Comparison of ENCODE assay signal across 8 cellular contexts in genomic region chr3:46695177-46695961, GRCh38. TPM values are rescaled to one million over a fixed set of nuclear protein-coding genes. Genes with fewer than 3 reads are reported as not detected.
DNase-seq lines count a peak whose midpoint lies in the region; ATAC-seq, FAIRE-seq and TF ChIP-seq lines count a peak whose summit lies in the region.

No MANE protein-coding gene starts in this region.

- no peak for TF ChIP-seq EP300 in A549 (IDR thresholded peaks at IDR 0.05)

- BruUV-seq in HCT116 (replicated peaks; lab: Mats Ljungman, UMichigan), result no TSS peak

- no peak overlapping the region for H3K4me3 Mint-ChIP-seq in stimulated activated memory B cell treated with anti-CD40 and anti-IgM and Interleukin-4, amounts not matched to agents 10 μg/mL and 1 μg/mL and 100 μg/mL, for 72 hours

- H3K4me1 Mint-ChIP-seq in stimulated activated memory B cell treated with anti-CD40 and anti-IgM and Interleukin-4, amounts not matched to agents 10 μg/mL and 1 μg/mL and 100 μg/mL, for 72 hours, result peaks cover 40% of the 10 kb centered on the region

- H3K9me2 ChIP-seq in HCT116 (ENCODE audit: insufficient read depth), result no peaks in the 10 kb centered on the region

- H3K4me2 ChIP-seq in A549 (no peak overlapping the region), HCT116 (ENCODE audit: low read length) (peak overlapping the region; percentile 97; the same call in 1 of the 2 replicates)

- peaks cover 19% of the 10 kb centered on the region for H3K27me3 Mint-ChIP-seq in stimulated activated memory B cell treated with anti-CD40 and anti-IgM and Interleukin-4, amounts not matched to agents 10 μg/mL and 1 μg/mL and 100 μg/mL, for 72 hours

- H3K4me3 ChIP-seq in A549, result no peak overlapping the region
- H3K4me3 ChIP-seq in HCT116 (replicated peaks in 1 of 2; ENCODE audit: low read depth in 1 of 2, low read length in 2 of 2), result no peak overlapping the region
- H3K4me3 ChIP-seq in breast epithelium, result no peak overlapping the region
- H3K4me3 ChIP-seq in kidney epithelial cell (ENCODE audit: low read depth, low read length), result no peak overlapping the region

- peaks cover 27% of the 10 kb centered on the region for H3K4me1 ChIP-seq in A549
- peaks cover 30 to 62% of the 10 kb centered on the region in 2 experiments for H3K4me1 ChIP-seq in HCT116 (ENCODE audit: control insufficient read depth in 1 of 2, insufficient read depth in 2 of 2, low read length in 2 of 2)
- peaks cover 0 to 6% of the 10 kb centered on the region in 2 donors for H3K4me1 ChIP-seq in breast epithelium

- peak; percentile 31 to 40 for DNase-seq in A549 (ENCODE audit: low read depth in 1 of 2, low spot score in 1 of 2)
- no peak for DNase-seq in HCT116 (ENCODE audit: low read depth, low spot score)
- DNase-seq in T-helper 9 cell, result peak; percentile 13
- DNase-seq in breast epithelium (ENCODE audit: low spot score in 2 of 2), result no peak
- no peak for DNase-seq in kidney epithelial cell (ENCODE audit: low read depth)
- no peak for DNase-seq in NCI-H510A treated with DMSO at 0.1 percent for 48 hours (lab: John Stamatoyannopoulos, UW)

- FAIRE-seq in A549 (lab: Jason Lieb, UNC), result no peak

- CTCF ChIA-PET in A549 (lab: Yijun Ruan, JAX), result no interaction called here
- CTCF ChIA-PET in HCT116 (lab: Charles Lee), result interaction anchor here (0.8 to 1.6 kb wide), 2 partner anchors 35 to 207 kb away, joined by 4 read pairs; no protein-coding TSS in a partner anchor

- H3K27ac Mint-ChIP-seq in stimulated activated memory B cell treated with anti-CD40 and anti-IgM and Interleukin-4, amounts not matched to agents 10 μg/mL and 1 μg/mL and 100 μg/mL, for 72 hours, result peak overlapping the region; percentile 13

- H3K36me3 Mint-ChIP-seq in stimulated activated memory B cell treated with anti-CD40 and anti-IgM and Interleukin-4, amounts not matched to agents 10 μg/mL and 1 μg/mL and 100 μg/mL, for 72 hours, result no peaks in the 10 kb centered on the region

- ATAC-seq in A549 (peak; percentile 33 to 48; a peak in 3 of 6 replicates), HCT116 (peak; percentile 35), HG03469 (IDR thresholded peaks at IDR 0.05; ENCODE audit: unreplicated experiment) (no peak)
- no peak for ATAC-seq in stimulated activated memory B cell treated with anti-CD40 and anti-IgM and Interleukin-4, amounts not matched to agents 10 μg/mL and 1 μg/mL and 100 μg/mL, for 72 hours

- H2AFZ ChIP-seq in HCT116 (ENCODE audit: low read depth, low read length, poor library complexity, severe bottlenecking), result no peak overlapping the region

- RAD21 ChIA-PET in HCT116 (lab: Charles Lee; ENCODE audit: low non-redundant PET in 1 of 2, low total read pairs in 2 of 2, uncharacterized antibody in 2 of 2, unreplicated experiment in 2 of 2), result no interaction called here

- H3K9ac ChIP-seq in HCT116 (ENCODE audit: low read length), result no peak overlapping the region

- no peaks in the 10 kb centered on the region for H3K36me3 ChIP-seq in HCT116 (ENCODE audit: control insufficient read depth in 1 of 2, insufficient read depth in 2 of 2, low read length in 2 of 2)
- no peaks in the 10 kb centered on the region for H3K36me3 ChIP-seq in breast epithelium
- no peaks in the 10 kb centered on the region for H3K36me3 ChIP-seq in kidney epithelial cell (ENCODE audit: control insufficient read depth, insufficient read depth, low read length)

- H3K27me3 ChIP-seq in HCT116 (ENCODE audit: insufficient read depth, low read length) (no peaks in the 10 kb centered on the region), breast epithelium (no peaks in the 10 kb centered on the region), kidney epithelial cell (ENCODE audit: control insufficient read depth, insufficient read depth, low read length) (peaks cover under 1% of the 10 kb centered on the region)

- no peak for TF ChIP-seq RAD21 in A549 (conservative IDR thresholded peaks at IDR 0.05 in 1 of 2, IDR thresholded peaks at IDR 0.05 in 1 of 2)
- TF ChIP-seq RAD21 in HCT116 (IDR thresholded peaks at IDR 0.05; ENCODE audit: low read depth), result no peak

- POLR2A ChIA-PET in A549 (lab: Yijun Ruan, JAX), result no interaction called here
- POLR2A ChIA-PET in HCT116 (lab: Charles Lee), result no interaction called here

- H3K9me3 Mint-ChIP-seq in stimulated activated memory B cell treated with anti-CD40 and anti-IgM and Interleukin-4, amounts not matched to agents 10 μg/mL and 1 μg/mL and 100 μg/mL, for 72 hours, result no peaks in the 10 kb centered on the region

- H3K9me3 ChIP-seq in A549 (no peaks in the 10 kb centered on the region), HCT116 (ENCODE audit: control insufficient read depth in 1 of 2, insufficient read depth in 1 of 2, low read depth in 1 of 2, low read length in 2 of 2) (no peaks in the 10 kb centered on the region), breast epithelium (no peaks in the 10 kb centered on the region)

- no peaks in the 10 kb centered on the region for H3K79me2 ChIP-seq in HCT116 (ENCODE audit: insufficient read depth, low read length)

- no peaks in the 10 kb centered on the region for H4K20me1 ChIP-seq in HCT116 (ENCODE audit: insufficient read depth)

- peak; percentile 18; the same call in 1 of the 3 replicates for TF ChIP-seq CTCF in A549 (IDR thresholded peaks at IDR 0.05)
- peak in 2 of 3 experiments; percentile 68 to 75; a peak in 4 of 6 replicates for TF ChIP-seq CTCF in HCT116 (IDR thresholded peaks at IDR 0.05 in 2 of 3, conservative IDR thresholded peaks at IDR 0.05 in 1 of 3; ENCODE audit: borderline replicate concordance in 1 of 3, insufficient read depth in 1 of 3, low read depth in 2 of 3, low read length in 2 of 3)
- peak in 1 of 3 donors; percentile 10 for TF ChIP-seq CTCF in breast epithelium (IDR thresholded peaks at IDR 0.05)
- peak; percentile 31 for TF ChIP-seq CTCF in kidney epithelial cell (IDR thresholded peaks at IDR 0.05; ENCODE audit: insufficient read depth, low read length, poor library complexity, severe bottlenecking)

- H3K27ac ChIP-seq in A549, result no peak overlapping the region
- no peak overlapping the region; the same call in 1 of the 2 replicates for H3K27ac ChIP-seq in HCT116 (ENCODE audit: low read depth, low read length)
- H3K27ac ChIP-seq in breast epithelium, result peak overlapping the region; percentile 3 to 78

- no peak for TF ChIP-seq POLR2A in A549 (IDR thresholded peaks at IDR 0.05; ENCODE audit: low read length)
- TF ChIP-seq POLR2A in HCT116 (IDR thresholded peaks at IDR 0.05; ENCODE audit: borderline replicate concordance, extremely low read depth, insufficient read depth, insufficient read length), result no peak
- no peak for TF ChIP-seq POLR2A in breast epithelium (IDR thresholded peaks at IDR 0.05)

- WGBS in A549 (ENCODE audit: missing lambda C conversion rate), result 78% methylated on average over 5 of the region's 11 CpGs

- intact Hi-C loops in HCT116 (cut with micrococcal nuclease), result no loop called here
- intact Hi-C loops in breast epithelium (cut with DNase I; ENCODE audit: low total_unique reads), result no loop called here

TF ChIP-seq in A549, 52 proteins besides CTCF, POLR2A, EP300 and RAD21 (continues in another document):
- TF ChIP-seq ELK1 (IDR thresholded peaks at IDR 0.05; ENCODE audit: low read depth, low read length), result no peak

TF ChIP-seq in HCT116, 20 proteins besides CTCF, POLR2A, EP300 and RAD21 (continues in another document):
- no peak for TF ChIP-seq ELF1 (IDR thresholded peaks at IDR 0.05; ENCODE audit: borderline replicate concordance, low read depth)

RNA-seq across cellular contexts. Expression of gene ALS2CL, which starts 1.9 kb away (rescaled TPM):
- polyA plus RNA-seq in A549 (2011; rRNA removed), result 2.3 and 3.6 TPM in 2 replicates
- polyA plus RNA-seq in A549 (2012; cell fraction: cytosol; rRNA removed), result 2.2 and 2.3 TPM in 2 replicates
- polyA plus RNA-seq in A549 (2012; cell fraction: nucleus; rRNA removed), result 18.0 and 19.1 TPM in 2 replicates
- 3.3 to 4.0 TPM (median 3.9 TPM) in 3 replicates for polyA plus RNA-seq in A549 (2017; fragmentation: RNase III; extraction: RNeasy Plus Mini Kit Qiagen cat#74134 plus additional on column Dnase treatment)
- 2.3 and 2.8 TPM in 2 replicates for polyA minus RNA-seq in A549 (2011; rRNA and poly(A)+ RNA removed)
- 16.4 TPM for total RNA-seq in HCT116 (2021; ENCODE audit: unreplicated experiment)
- polyA plus RNA-seq in HCT116 (2012), result 20.6 and 24.1 TPM in 2 replicates
- total RNA-seq in breast epithelium, result 10 to 100 TPM in 2 of 3 donors, 1 to 10 TPM in 1; 6.7 to 22.9 (median 20.6) TPM
- 23.7 and 30.9 TPM in 2 replicates for total RNA-seq in kidney epithelial cell

RNA-seq across cellular contexts. Expression of gene TMIE, which starts 5.8 kb away (rescaled TPM):
- 0.12 and 0.21 TPM in 2 replicates for polyA plus RNA-seq in A549 (2011; rRNA removed)
- 0.05 TPM in 1 of 2 replicates, not detected in the other for polyA plus RNA-seq in A549 (2012; cell fraction: cytosol; rRNA removed)
- polyA plus RNA-seq in A549 (2012; cell fraction: nucleus; rRNA removed), result 0.04 TPM in 1 of 2 replicates, not detected in the other
- polyA plus RNA-seq in A549 (2017; fragmentation: RNase III; extraction: RNeasy Plus Mini Kit Qiagen cat#74134 plus additional on column Dnase treatment), result 0.09 TPM in 1 of 3 replicates, not detected in the others
- polyA minus RNA-seq in A549 (2011; rRNA and poly(A)+ RNA removed), result not detected in 2 replicates
- 0.74 TPM for total RNA-seq in HCT116 (2021; ENCODE audit: unreplicated experiment)
- 0.90 and 1.1 TPM in 2 replicates for polyA plus RNA-seq in HCT116 (2012)
- total RNA-seq in breast epithelium, result not detected
- 1.3 and 1.9 TPM in 2 replicates for total RNA-seq in kidney epithelial cell

RNA-seq across cellular contexts. Expression of gene PRSS50, which starts 22.3 kb away (rescaled TPM):
- polyA plus RNA-seq in A549 (2011; rRNA removed), result not detected in 2 replicates
- not detected in 2 replicates for polyA plus RNA-seq in A549 (2012; cell fraction: cytosol; rRNA removed)
- 0.01 TPM in 1 of 2 replicates, not detected in the other for polyA plus RNA-seq in A549 (2012; cell fraction: nucleus; rRNA removed)
- not detected in 3 replicates for polyA plus RNA-seq in A549 (2017; fragmentation: RNase III; extraction: RNeasy Plus Mini Kit Qiagen cat#74134 plus additional on column Dnase treatment)
- polyA minus RNA-seq in A549 (2011; rRNA and poly(A)+ RNA removed), result not detected in 2 replicates
- not detected for total RNA-seq in HCT116 (2021; ENCODE audit: unreplicated experiment)
- polyA plus RNA-seq in HCT116 (2012), result not detected in 2 replicates
- total RNA-seq in breast epithelium, result 1 to 10 TPM in 2 of 3 donors, not detected in 1; 2.9 to 3.6 TPM
- 0.07 and 0.29 TPM in 2 replicates for total RNA-seq in kidney epithelial cell

Comparison
In these comparisons a context has a peak if more than half of its experiments do, and no peak if none do; other contexts are left out.
1. ATAC-seq: peak in A549 (2 of 2) and HCT116 (single experiment); none in stimulated activated memory B cell treated with anti-CD40 and anti-IgM and Interleukin-4, amounts not matched to agents 10 μg/mL and 1 μg/mL and 100 μg/mL, for 72 hours (single experiment) and HG03469 (single experiment).
2. DNase-seq: peak in A549 (2 of 2) and T-helper 9 cell (single experiment); none in HCT116 (single experiment), breast epithelium (0 of 2), kidney epithelial cell (single experiment) and NCI-H510A treated with DMSO at 0.1 percent for 48 hours (single experiment).
3. H3K27ac ChIP-seq: peak in breast epithelium (2 of 2); none in A549 (0 of 2) and HCT116 (single experiment).
4. Of the 6 proteins assayed by ChIP-seq in both A549 and HCT116: peak only in A549: none; only in HCT116: none; in both: CTCF; in neither: 5.